1 cellular context compared by ENCODE assay signal in the genomic region with DNA sequence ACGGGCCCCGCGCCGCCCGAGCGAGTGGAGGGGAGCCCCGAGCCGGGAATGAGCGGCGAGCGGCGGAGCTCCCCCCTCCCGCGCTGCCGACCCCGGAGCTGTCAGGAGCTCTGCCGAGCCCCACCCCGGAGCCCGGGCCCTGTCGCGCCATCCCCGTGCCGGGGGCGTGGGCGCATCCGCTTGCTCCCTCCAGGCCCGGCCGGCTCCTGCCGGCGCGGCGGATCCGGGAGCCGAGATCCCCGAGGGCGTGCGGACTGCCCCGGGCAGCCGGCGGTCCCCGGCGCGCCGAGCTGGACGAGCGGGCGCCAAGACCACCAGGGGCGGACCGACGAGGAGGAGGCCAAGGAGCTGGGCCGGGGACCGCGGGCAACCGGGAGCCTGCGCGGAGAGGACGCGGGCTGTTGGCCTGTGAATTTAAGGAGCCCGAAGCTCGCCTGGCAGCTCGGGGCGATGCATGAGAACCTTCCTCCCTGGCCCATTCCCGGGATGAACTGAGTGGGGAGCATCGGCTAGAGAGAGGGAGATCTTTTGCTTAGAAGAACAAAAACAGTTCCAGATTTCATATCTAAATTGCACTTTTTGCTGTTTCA.
TF ChIP-seq lines count a peak whose summit lies in the region.

No MANE protein-coding gene starts in this region.

TF ChIP-seq in HEK293, 187 proteins besides CTCF, POLR2A, EP300 and RAD21 (continued from another document):
- TF ChIP-seq, protein P1, sequence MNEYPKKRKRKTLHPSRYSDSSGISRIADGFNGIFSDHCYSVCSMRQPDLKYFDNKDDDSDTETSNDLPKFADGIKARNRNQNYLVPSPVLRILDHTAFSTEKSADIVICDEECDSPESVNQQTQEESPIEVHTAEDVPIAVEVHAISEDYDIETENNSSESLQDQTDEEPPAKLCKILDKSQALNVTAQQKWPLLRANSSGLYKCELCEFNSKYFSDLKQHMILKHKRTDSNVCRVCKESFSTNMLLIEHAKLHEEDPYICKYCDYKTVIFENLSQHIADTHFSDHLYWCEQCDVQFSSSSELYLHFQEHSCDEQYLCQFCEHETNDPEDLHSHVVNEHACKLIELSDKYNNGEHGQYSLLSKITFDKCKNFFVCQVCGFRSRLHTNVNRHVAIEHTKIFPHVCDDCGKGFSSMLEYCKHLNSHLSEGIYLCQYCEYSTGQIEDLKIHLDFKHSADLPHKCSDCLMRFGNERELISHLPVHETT (tag by site-specific recombination; IDR thresholded peaks at IDR 0.05) = no peak
